In genomic region chrX:131728295-131729145, GRCh38 we compare ENCODE assay signal across 9 cellular contexts.
DNase-seq lines count a peak whose midpoint lies in the region; ATAC-seq and TF ChIP-seq lines count a peak whose summit lies in the region.
"Had no signal": no experiment of that assay in that cellular context is flagged by ENCODE, and none has a peak within 500 bp of the region (broad histone marks: within the 10 kb centered on the region; RNA-seq: fewer than 3 reads in every experiment).

No MANE protein-coding gene starts in this region.

- peak overlapping the region in 2 of 4 donors; percentile 54 to 64 for H3K4me3 ChIP-seq in esophagus muscularis mucosa
- H3K4me3 ChIP-seq: suprapubic skin had no signal

- no peaks in the 10 kb centered on the region for H3K27me3 ChIP-seq in esophagus muscularis mucosa
- H3K27me3 ChIP-seq: suprapubic skin had no signal

- H3K9me3 ChIP-seq in esophagus muscularis mucosa = no peaks in the 10 kb centered on the region
- H3K9me3 ChIP-seq: suprapubic skin had no signal

- TF ChIP-seq EP300 in esophagus muscularis mucosa (IDR thresholded peaks at IDR 0.05) = no peak

- no peaks in the 10 kb centered on the region for H3K36me3 ChIP-seq in esophagus muscularis mucosa
- H3K36me3 ChIP-seq: suprapubic skin had no signal

- 56% methylated on average over 19 of the region's 19 CpGs for WGBS in esophagus muscularis mucosa

- intact Hi-C loops in left cardiac atrium (cut with DNase I) (no loop called here), left ventricle myocardium superior (cut with micrococcal nuclease) (no loop called here), esophagus muscularis mucosa (cut with DNase I) (loop anchor here (10.0 kb wide), 1 partner anchor 86 kb away; no protein-coding TSS in a partner anchor)

- peaks cover 0 to 8% (median 0%) of the 10 kb centered on the region in 4 donors for H3K4me1 ChIP-seq in esophagus muscularis mucosa
- H3K4me1 ChIP-seq: suprapubic skin had no signal

- DNase-seq in left cardiac atrium (peak; percentile 74), left ventricle myocardium superior (no peak), NCI-H2227 (lab: John Stamatoyannopoulos, UW; ENCODE audit: unreplicated experiment) (peak; percentile 66), esophagus muscularis mucosa (ENCODE audit: extremely low spot score) (no peak), ureter (ENCODE audit: low spot score) (peak; percentile 90), erythroblast (lab: John Stamatoyannopoulos, UW) (no peak), NCI-H1436 (lab: John Stamatoyannopoulos, UW) (no peak)

- peak in 2 of 3 experiments; percentile 43 to 46 for TF ChIP-seq CTCF in esophagus muscularis mucosa (IDR thresholded peaks at IDR 0.05)

- peak overlapping the region in 2 of 4 donors; percentile 82 to 85 for H3K27ac ChIP-seq in esophagus muscularis mucosa (replicated peaks in 1 of 4)
- H3K27ac ChIP-seq: suprapubic skin had no signal

- TF ChIP-seq POLR2A in esophagus muscularis mucosa (IDR thresholded peaks at IDR 0.05; ENCODE audit: low read depth) (no peak), erythroblast (IDR thresholded peaks at IDR 0.05; ENCODE audit: low read length) (no peak)

- ATAC-seq in left cardiac atrium = peak in 1 of 2 donors; percentile 88
- no peak for ATAC-seq in left ventricle myocardium superior
- ATAC-seq in GM18498 (IDR thresholded peaks at IDR 0.05; ENCODE audit: unreplicated experiment) = no peak

Comparison
In these comparisons a context has a peak if more than half of its experiments do, and no peak if none do; other contexts are left out.
1. DNase-seq: peak in left cardiac atrium (single experiment), NCI-H2227 (single experiment) and ureter (single experiment); none in left ventricle myocardium superior (single experiment), esophagus muscularis mucosa (single experiment), erythroblast (0 of 2) and NCI-H1436 (single experiment).